25 cellular contexts compared by ENCODE assay signal in genomic region chr9:34452568-34452967, GRCh38. TPM values are rescaled to one million over a fixed set of nuclear protein-coding genes. Genes with fewer than 3 reads are reported as not detected.
DNase-seq lines count a peak whose midpoint lies in the region; ATAC-seq and TF ChIP-seq lines count a peak whose summit lies in the region.
"Had no signal": no experiment of that assay in that cellular context is flagged by ENCODE, and none has a peak within 500 bp of the region (broad histone marks: within the 10 kb centered on the region; RNA-seq: fewer than 3 reads in every experiment).

No MANE protein-coding gene starts in this region.

- H3K9me3 ChIP-seq in left ventricle myocardium inferior (replicated peaks) (no peaks in the 10 kb centered on the region), right atrium auricular region (no peaks in the 10 kb centered on the region)
- H3K9me3 ChIP-seq: BLaER1 had no signal

- CTCF ChIA-PET in activated CD4-positive, alpha-beta memory T cell treated with anti-CD3 and anti-CD28 coated beads for 36 hours (lab: Charles Lee), result interaction anchor here (0.7 to 0.9 kb wide), 2 partner anchors 47 to 51 kb away, joined by 3 read pairs; no protein-coding TSS in a partner anchor

- TF ChIP-seq CTCF in left ventricle myocardium inferior (IDR thresholded peaks at IDR 0.05; ENCODE audit: borderline replicate concordance) (no peak), right atrium auricular region (IDR thresholded peaks at IDR 0.05) (no peak), fibroblast of pulmonary artery (IDR thresholded peaks at IDR 0.05; ENCODE audit: low read length, missing control alignments) (no peak)

- peaks cover 38% of the 10 kb centered on the region for H3K4me1 Mint-ChIP-seq in activated CD4-positive, alpha-beta memory T cell treated with anti-CD3 and anti-CD28 coated beads for 36 hours (ENCODE audit: low read depth)

- H3K27ac Mint-ChIP-seq in activated CD4-positive, alpha-beta memory T cell treated with anti-CD3 and anti-CD28 coated beads for 36 hours, result no peak overlapping the region
- H3K27ac Mint-ChIP-seq: CD4-positive, CD25-positive, alpha-beta regulatory T cell had no signal

- H3K36me3 ChIP-seq in left ventricle myocardium inferior (no peaks in the 10 kb centered on the region), right atrium auricular region (no peaks in the 10 kb centered on the region)
- H3K36me3 ChIP-seq: BLaER1 had no signal

- H3K27me3 ChIP-seq in left ventricle myocardium inferior (ENCODE audit: low read depth), result no peaks in the 10 kb centered on the region
- H3K27me3 ChIP-seq in right atrium auricular region, result no peaks in the 10 kb centered on the region
- H3K27me3 ChIP-seq: BLaER1 had no signal

- H3K9me3 Mint-ChIP-seq in activated CD4-positive, alpha-beta memory T cell treated with anti-CD3 and anti-CD28 coated beads for 36 hours, result no peaks in the 10 kb centered on the region
- H3K9me3 Mint-ChIP-seq: CD4-positive, CD25-positive, alpha-beta regulatory T cell had no signal

- ATAC-seq in activated CD4-positive, CD25-positive, alpha-beta regulatory T cell treated with anti-CD3 and anti-CD28 coated beads, Interleukin-2, amount 50 U/mL, for 24 hours, result no peak
- ATAC-seq: GM12878, Panc1 had no signal

- H3K4me3 ChIP-seq in left ventricle myocardium inferior (no peak overlapping the region), right atrium auricular region (no peak overlapping the region), fibroblast of pulmonary artery (replicated peaks; ENCODE audit: low read depth, low read length) (no peak overlapping the region)
- H3K4me3 ChIP-seq: BLaER1, GM12878 had no signal

- DNase-seq in left ventricle myocardium inferior (no peak), right atrium auricular region (ENCODE audit: low spot score) (no peak), NCI-H69 (lab: John Stamatoyannopoulos, UW) (peak; percentile 51), fibroblast of pulmonary artery (ENCODE audit: low read depth) (peak; percentile 36), pulmonary artery endothelial cell (ENCODE audit: low read depth, low spot score) (peak; percentile 22), hippocampal formation (lab: John Stamatoyannopoulos, UW) (no peak)
- no peak for DNase-seq in activated CD4-positive, alpha-beta memory T cell treated with anti-CD3 and anti-CD28 coated beads for 36 hours
- DNase-seq: CD4-positive, CD25-positive, alpha-beta regulatory T cell; GDM1; IMR-90; KG1; MM.1S; NCI-H1048; NCI-H1417; NCI-H1694; NCI-H2029 treated with DMSO at 0.1 percent for 48 hours; NCI-H345; NCI-H524; NCI-H82; SHP77 had no signal

- H3K27ac ChIP-seq in left ventricle myocardium inferior (replicated peaks) (peak overlapping the region; percentile 91), right atrium auricular region (no peak overlapping the region)
- H3K27ac ChIP-seq: BLaER1, RWPE1 had no signal

- POLR2A ChIA-PET in activated CD4-positive, alpha-beta memory T cell treated with anti-CD3 and anti-CD28 coated beads for 36 hours (lab: Charles Lee), result no interaction called here

- no peak overlapping the region for H3K4me3 Mint-ChIP-seq in activated CD4-positive, alpha-beta memory T cell treated with anti-CD3 and anti-CD28 coated beads for 36 hours
- H3K4me3 Mint-ChIP-seq: CD4-positive, CD25-positive, alpha-beta regulatory T cell had no signal

- no peaks in the 10 kb centered on the region for H3K27me3 Mint-ChIP-seq in activated CD4-positive, alpha-beta memory T cell treated with anti-CD3 and anti-CD28 coated beads for 36 hours
- H3K27me3 Mint-ChIP-seq: CD4-positive, CD25-positive, alpha-beta regulatory T cell had no signal

- H3K36me3 Mint-ChIP-seq in activated CD4-positive, alpha-beta memory T cell treated with anti-CD3 and anti-CD28 coated beads for 36 hours, result no peaks in the 10 kb centered on the region

- intact Hi-C loops in left ventricle myocardium inferior (cut with micrococcal nuclease), result no loop called here
- intact Hi-C loops in activated CD4-positive, alpha-beta memory T cell treated with anti-CD3 and anti-CD28 coated beads for 36 hours (cut with micrococcal nuclease), result no loop called here

- H3K4me1 ChIP-seq in left ventricle myocardium inferior (peaks cover 100% of the 10 kb centered on the region), right atrium auricular region (peaks cover 0 to 73% of the 10 kb centered on the region in 2 donors)

RNA-seq across cellular contexts. Expression of gene FAM219A, which starts 5.8 kb away (rescaled TPM):
- total RNA-seq in left ventricle myocardium inferior (22.9 TPM), right atrium auricular region (10 to 100 TPM; 10.5 to 19.9 TPM), pulmonary artery endothelial cell (11.1 and 11.6 TPM in 2 replicates)
- 10 to 100 TPM; 13.3 to 13.8 TPM for total RNA-seq in activated CD4-positive, alpha-beta memory T cell treated with anti-CD3 and anti-CD28 coated beads for 36 hours

RNA-seq across cellular contexts. Expression of gene DNAI1, which starts 6.0 kb away (rescaled TPM):
- total RNA-seq in left ventricle myocardium inferior (not detected), right atrium auricular region (not detected), pulmonary artery endothelial cell (not detected in 2 replicates)
- total RNA-seq in activated CD4-positive, alpha-beta memory T cell treated with anti-CD3 and anti-CD28 coated beads for 36 hours, result under 1 TPM; 0.19 to 0.69 TPM
- total RNA-seq: CD4-positive, CD25-positive, alpha-beta regulatory T cell; GM12878; IMR-90 had no signal

Comparison
In these comparisons a context has a peak if more than half of its experiments do, and no peak if none do; other contexts are left out.
1. DNase-seq: peak in NCI-H69 (single experiment), fibroblast of pulmonary artery (single experiment) and pulmonary artery endothelial cell (single experiment); none in left ventricle myocardium inferior (single experiment), right atrium auricular region (single experiment), activated CD4-positive, alpha-beta memory T cell treated with anti-CD3 and anti-CD28 coated beads for 36 hours (single experiment) and hippocampal formation (0 of 2).